ENCODE assay signal across 14 cellular contexts in genomic region chr3:147410126-147410517, GRCh38. TPM values are rescaled to one million over a fixed set of nuclear protein-coding genes. Genes with fewer than 3 reads are reported as not detected.
DNase-seq lines count a peak whose midpoint lies in the region; ATAC-seq and TF ChIP-seq lines count a peak whose summit lies in the region.
"Had no signal": no experiment of that assay in that cellular context is flagged by ENCODE, and none has a peak within 500 bp of the region (broad histone marks: within the 10 kb centered on the region; RNA-seq: fewer than 3 reads in every experiment).

No MANE protein-coding gene starts in this region.

- no peak for TF ChIP-seq POLR2A in esophagus squamous epithelium (IDR thresholded peaks at IDR 0.05)

- H2BK12ac ChIP-seq in trophoblast cell (ENCODE audit: low read length), result no peak overlapping the region

- WGBS in esophagus squamous epithelium, 2 donors, result 24 to 34% methylated on average over 5 to 23 of the region's 49 CpGs
- WGBS in trophoblast cell (ENCODE audit: extremely low coverage, insufficient coverage, insufficient read length), result no CpG with 5 or more reads among the region's 49 CpGs

- peak overlapping the region; percentile 56 for H3K4me2 ChIP-seq in trophoblast cell (ENCODE audit: low read length)

- no peak overlapping the region for H3K18ac ChIP-seq in trophoblast cell (ENCODE audit: low read length)

- H3K9me3 ChIP-seq in esophagus squamous epithelium, result peaks cover 0 to 47% (median 23%) of the 10 kb centered on the region in 3 donors
- H3K9me3 ChIP-seq in trophoblast cell (ENCODE audit: insufficient read depth, low read depth, low read length), result peaks cover 13% of the 10 kb centered on the region
- H3K9me3 ChIP-seq: upper lobe of left lung had no signal

- no peaks in the 10 kb centered on the region for H3K36me3 ChIP-seq in esophagus squamous epithelium
- H3K36me3 ChIP-seq in trophoblast cell (ENCODE audit: control insufficient read depth in 1 of 2, insufficient read depth in 2 of 2, low read length in 2 of 2), result no peaks in the 10 kb centered on the region
- H3K36me3 ChIP-seq: upper lobe of left lung had no signal

- no peak overlapping the region for H2BK120ac ChIP-seq in trophoblast cell (ENCODE audit: insufficient read depth, low read length, poor library complexity)

- no peak overlapping the region for H3K4ac ChIP-seq in trophoblast cell (ENCODE audit: low read depth, low read length)

- no peak overlapping the region for H4K8ac ChIP-seq in trophoblast cell (ENCODE audit: low read depth, low read length)

- H3K27me3 ChIP-seq in esophagus squamous epithelium, result peaks cover 39 to 100% (median 73%) of the 10 kb centered on the region in 4 donors
- peaks cover 88% of the 10 kb centered on the region for H3K27me3 ChIP-seq in trophoblast cell (ENCODE audit: insufficient read depth, low read length)

- H2AFZ ChIP-seq in trophoblast cell (ENCODE audit: insufficient read depth, low read length, poor library complexity), result no peak overlapping the region

- H3K4me1 ChIP-seq in esophagus squamous epithelium (peaks cover 18 to 63% (median 31%) of the 10 kb centered on the region in 3 donors), trophoblast cell (ENCODE audit: control insufficient read depth in 1 of 2, insufficient read depth in 2 of 2, low read length in 2 of 2) (peaks cover 2 to 12% of the 10 kb centered on the region in 2 experiments)

- intact Hi-C loops in esophagus squamous epithelium (cut with DNase I), result no loop called here
- intact Hi-C loops in posterior vena cava (cut with DNase I), result no loop called here

- H3K4me3 ChIP-seq in AG10803 (ENCODE audit: low read length) (peak overlapping the region; percentile 66), esophagus squamous epithelium (peak overlapping the region in 3 of 4 donors; percentile 24 to 56 (median 40)), trophoblast cell (ENCODE audit: low read depth, low read length) (no peak overlapping the region)
- H3K4me3 ChIP-seq: K562 had no signal

- H2AK5ac ChIP-seq in trophoblast cell (ENCODE audit: low read length), result no peak overlapping the region

- DNase-seq in AG10803 (ENCODE audit: low read depth) (no peak), M059J (ENCODE audit: low read depth) (peak; percentile 29), esophagus squamous epithelium (lab: John Stamatoyannopoulos, UW) (no peak), trophoblast cell (no peak), NCI-H82 treated with DMSO at 0.1 percent for 48 hours (lab: John Stamatoyannopoulos, UW; ENCODE audit: unreplicated experiment) (no peak), posterior vena cava (ENCODE audit: low spot score) (no peak)
- DNase-seq: activated CD4-positive, alpha-beta T cell treated with anti-CD3 and anti-CD28 coated beads for 1 hour; activated effector memory CD4-positive, alpha-beta T cell treated with Interleukin-2 at 50 U/mL for 16 hours; CD8-positive, alpha-beta memory T cell; NCI-H2171 treated with DMSO at 0.1 percent for 48 hours had no signal

- no peaks in the 10 kb centered on the region for H3K79me1 ChIP-seq in trophoblast cell (ENCODE audit: low read length)

- H2BK5ac ChIP-seq in trophoblast cell (ENCODE audit: low read depth, low read length, poor library complexity), result no peak overlapping the region

- H3K9ac ChIP-seq in trophoblast cell (ENCODE audit: low read length), result no peak overlapping the region

- no peak overlapping the region for H4K12ac ChIP-seq in trophoblast cell (ENCODE audit: low read depth, low read length)

- no peak overlapping the region for H4K91ac ChIP-seq in trophoblast cell (ENCODE audit: low read depth, low read length)

- TF ChIP-seq CTCF in AG10803 (conservative IDR thresholded peaks at IDR 0.05; ENCODE audit: low read length) (no peak), esophagus squamous epithelium (IDR thresholded peaks at IDR 0.05) (no peak)

- ATAC-seq in HG03039 (IDR thresholded peaks at IDR 0.05; ENCODE audit: unreplicated experiment), result no peak
- ATAC-seq in HG03439 (IDR thresholded peaks at IDR 0.05; ENCODE audit: unreplicated experiment), result no peak
- ATAC-seq: K562 had no signal

- H3K79me2 ChIP-seq in trophoblast cell (ENCODE audit: control insufficient read depth, insufficient read depth, low read length, poor library complexity), result no peaks in the 10 kb centered on the region

- no peak overlapping the region for H3K27ac ChIP-seq in esophagus squamous epithelium
- no peak overlapping the region for H3K27ac ChIP-seq in trophoblast cell (ENCODE audit: low read depth, low read length)
- H3K27ac ChIP-seq: upper lobe of left lung had no signal

- H3K23ac ChIP-seq in trophoblast cell (ENCODE audit: low read length), result no peak overlapping the region

- no peak overlapping the region for H3K14ac ChIP-seq in trophoblast cell (ENCODE audit: low read length)

RNA-seq across cellular contexts. Expression of gene ZIC1, which starts 1.0 kb away (rescaled TPM):
- 7.9 and 10.5 TPM in 2 replicates for total RNA-seq in M059J (2014; rRNA removed; shearing (Covaris generic))
- not detected for total RNA-seq in esophagus squamous epithelium
- 0.63 and 0.83 TPM in 2 replicates for polyA plus RNA-seq in trophoblast cell (2013)
- 1 to 10 TPM; 7.5 to 8.7 TPM for total RNA-seq in posterior vena cava
- total RNA-seq: CD8-positive, alpha-beta memory T cell; upper lobe of left lung had no signal
- polyA plus RNA-seq: CD8-positive, alpha-beta memory T cell had no signal

RNA-seq across cellular contexts. Expression of gene ZIC4, which starts 3.8 kb away (rescaled TPM):
- total RNA-seq in M059J (2014; rRNA removed; shearing (Covaris generic)), result 0.02 TPM in 1 of 2 replicates, not detected in the other
- total RNA-seq in esophagus squamous epithelium (not detected), posterior vena cava (1 to 10 TPM; 1.8 to 3.0 TPM)
- polyA plus RNA-seq in trophoblast cell (2013), result 0.03 and 0.04 TPM in 2 replicates
- total RNA-seq: CD8-positive, alpha-beta memory T cell; K562; upper lobe of left lung had no signal
- polyA plus RNA-seq: CD8-positive, alpha-beta memory T cell; K562 had no signal
